ENCODE assay signal across 19 cellular contexts in genomic region chr1:168093616-168094015, GRCh38. TPM values are rescaled to one million over a fixed set of nuclear protein-coding genes. Genes with fewer than 3 reads are reported as not detected.
"Had no signal": no experiment of that assay in that cellular context is flagged by ENCODE, and none has a peak within 500 bp of the region (broad histone marks: within the 10 kb centered on the region; RNA-seq: fewer than 3 reads in every experiment).

No MANE protein-coding gene starts in this region.

- ATAC-seq: natural killer cell; right cardiac atrium; stimulated activated effector memory CD8-positive, alpha-beta T cell treated with anti-CD3 and anti-CD28 coated beads, Interleukin-12 subunit alpha, Interleukin-12 subunit beta, amount 100 ng/mL, for 72 hours; stimulated activated naive CD8-positive, alpha-beta T cell treated with anti-CD3 and anti-CD28 coated beads, Interleukin-15, Interleukin-2, amounts not matched to agents 100 U/mL and 50 U/mL, for 24 hours had no signal

- H3K27me3 Mint-ChIP-seq: memory B cell, type B pancreatic cell had no signal

- H3K36me3 Mint-ChIP-seq: memory B cell; natural killer cell; stimulated activated effector memory CD8-positive, alpha-beta T cell treated with anti-CD3 and anti-CD28 coated beads, Interleukin-12 subunit alpha, Interleukin-12 subunit beta, amount 100 ng/mL, for 72 hours had no signal

- H3K27me3 ChIP-seq: esophagus squamous epithelium, sigmoid colon, testis, tibial artery had no signal

- H3K9me3 ChIP-seq: esophagus squamous epithelium, prostate gland, sigmoid colon, testis, tibial artery had no signal

- H3K36me3 ChIP-seq: prostate gland had no signal

- H3K27ac ChIP-seq: esophagus squamous epithelium, sigmoid colon, tibial artery had no signal

- H3K9me3 Mint-ChIP-seq: central memory CD8-positive, alpha-beta T cell; memory B cell; natural killer cell; neural crest cell; stimulated activated effector memory CD8-positive, alpha-beta T cell treated with anti-CD3 and anti-CD28 coated beads, Interleukin-12 subunit alpha, Interleukin-12 subunit beta, amount 100 ng/mL, for 72 hours; type B pancreatic cell had no signal

- H3K4me1 ChIP-seq: prostate gland had no signal

- H3K4me3 ChIP-seq: esophagus squamous epithelium, lung, prostate gland, sigmoid colon, testis, tibial artery had no signal

- H3K4me3 Mint-ChIP-seq: central memory CD8-positive, alpha-beta T cell; memory B cell; natural killer cell; neural crest cell; stimulated activated effector memory CD8-positive, alpha-beta T cell treated with anti-CD3 and anti-CD28 coated beads, Interleukin-12 subunit alpha, Interleukin-12 subunit beta, amount 100 ng/mL, for 72 hours; type B pancreatic cell had no signal

- DNase-seq: cortex of kidney; esophagus squamous epithelium; foreskin melanocyte; kidney; natural killer cell; right cardiac atrium; sigmoid colon; stimulated activated CD4-positive, alpha-beta T cell treated with anti-CD3 and anti-CD28 coated beads, Interleukin-2, amount 100 ng/mL, for 24 hours; stimulated activated CD4-positive, alpha-beta T cell treated with anti-CD3 and anti-CD28 coated beads, Interleukin-4, amount 100 ng/mL, for 24 hours; stimulated activated naive CD8-positive, alpha-beta T cell treated with anti-CD3 and anti-CD28 coated beads, Interleukin-15, Interleukin-2, amounts not matched to agents 100 U/mL and 50 U/mL, for 24 hours; tibial artery had no signal

- H3K27ac Mint-ChIP-seq: memory B cell; natural killer cell; stimulated activated effector memory CD8-positive, alpha-beta T cell treated with anti-CD3 and anti-CD28 coated beads, Interleukin-12 subunit alpha, Interleukin-12 subunit beta, amount 100 ng/mL, for 72 hours; type B pancreatic cell had no signal

- H3K4me1 Mint-ChIP-seq: central memory CD8-positive, alpha-beta T cell; memory B cell; natural killer cell; stimulated activated effector memory CD8-positive, alpha-beta T cell treated with anti-CD3 and anti-CD28 coated beads, Interleukin-12 subunit alpha, Interleukin-12 subunit beta, amount 100 ng/mL, for 72 hours had no signal

RNA-seq across cellular contexts. Expression of gene GPR161, which starts 43.1 kb away (rescaled TPM):
- total RNA-seq: natural killer cell had no signal
